In genomic region chr2:155169317-155169716, GRCh38 we compare ENCODE assay signal across 19 cellular contexts.
"Had no signal": no experiment of that assay in that cellular context is flagged by ENCODE, and none has a peak within 500 bp of the region (broad histone marks: within the 10 kb centered on the region; RNA-seq: fewer than 3 reads in every experiment).

No MANE protein-coding gene starts in this region.

- H3K9me3 ChIP-seq: breast epithelium, esophagus muscularis mucosa, ovary, spleen, tibial nerve had no signal

- H3K36me3 ChIP-seq: breast epithelium, esophagus muscularis mucosa, left ventricle myocardium inferior, ovary, spleen, tibial nerve had no signal

- ATAC-seq: activated CD4-positive, alpha-beta T cell treated with anti-CD3 and anti-CD28 coated beads for 36 hours; activated CD8-positive, alpha-beta memory T cell treated with anti-CD3 and anti-CD28 coated beads, Interleukin-2, amount 10 ng/mL, durations not matched to agents 7 days and 5 days; activated CD8-positive, alpha-beta T cell treated with anti-CD3 and anti-CD28 coated beads, Interleukin-2, amount 10 ng/mL, durations not matched to agents 7 days and 5 days; activated naive CD8-positive, alpha-beta T cell treated with anti-CD3 and anti-CD28 coated beads, Interleukin-2, amount 50 U/mL, for 24 hours; foreskin keratinocyte had no signal

- H3K27me3 ChIP-seq: breast epithelium, esophagus muscularis mucosa, foreskin keratinocyte, ovary, spleen, tibial nerve had no signal

- H3K4me1 ChIP-seq: breast epithelium, foreskin keratinocyte, left ventricle myocardium inferior, spleen, tibial nerve had no signal

- H3K27ac ChIP-seq: breast epithelium, esophagus muscularis mucosa, foreskin keratinocyte, left ventricle myocardium inferior, ovary, spleen, tibial nerve had no signal

- DNase-seq: activated CD4-positive, alpha-beta T cell treated with anti-CD3 and anti-CD28 coated beads for 36 hours; activated CD4-positive, CD25-positive, alpha-beta regulatory T cell; activated CD8-positive, alpha-beta memory T cell treated with anti-CD3 and anti-CD28 coated beads, Interleukin-2, amount 10 ng/mL, durations not matched to agents 7 days and 5 days; activated CD8-positive, alpha-beta T cell treated with anti-CD3 and anti-CD28 coated beads, Interleukin-2, amount 10 ng/mL, durations not matched to agents 7 days and 5 days; activated naive CD8-positive, alpha-beta T cell treated with anti-CD3 and anti-CD28 coated beads, Interleukin-2, amount 50 U/mL, for 24 hours; activated T-cell treated with anti-CD3 and anti-CD28 coated beads, Interleukin-2, amount 50 U/mL, for 48 hours; central memory CD4-positive, alpha-beta T cell; endodermal cell; foreskin keratinocyte; left ventricle myocardium inferior; nephron progenitor cell; ovary; spleen; stimulated activated CD4-positive, alpha-beta T cell treated with anti-CD3 and anti-CD28 coated beads, Interleukin-2, amount 100 ng/mL, for 48 hours; stimulated activated naive CD4-positive, alpha-beta T cell treated with Interleukin-2 at 50 U/mL for 16 hours had no signal

- H3K4me3 ChIP-seq: breast epithelium, esophagus muscularis mucosa, left ventricle myocardium inferior, lung, ovary, spleen, tibial nerve had no signal
